In the genomic region with DNA sequence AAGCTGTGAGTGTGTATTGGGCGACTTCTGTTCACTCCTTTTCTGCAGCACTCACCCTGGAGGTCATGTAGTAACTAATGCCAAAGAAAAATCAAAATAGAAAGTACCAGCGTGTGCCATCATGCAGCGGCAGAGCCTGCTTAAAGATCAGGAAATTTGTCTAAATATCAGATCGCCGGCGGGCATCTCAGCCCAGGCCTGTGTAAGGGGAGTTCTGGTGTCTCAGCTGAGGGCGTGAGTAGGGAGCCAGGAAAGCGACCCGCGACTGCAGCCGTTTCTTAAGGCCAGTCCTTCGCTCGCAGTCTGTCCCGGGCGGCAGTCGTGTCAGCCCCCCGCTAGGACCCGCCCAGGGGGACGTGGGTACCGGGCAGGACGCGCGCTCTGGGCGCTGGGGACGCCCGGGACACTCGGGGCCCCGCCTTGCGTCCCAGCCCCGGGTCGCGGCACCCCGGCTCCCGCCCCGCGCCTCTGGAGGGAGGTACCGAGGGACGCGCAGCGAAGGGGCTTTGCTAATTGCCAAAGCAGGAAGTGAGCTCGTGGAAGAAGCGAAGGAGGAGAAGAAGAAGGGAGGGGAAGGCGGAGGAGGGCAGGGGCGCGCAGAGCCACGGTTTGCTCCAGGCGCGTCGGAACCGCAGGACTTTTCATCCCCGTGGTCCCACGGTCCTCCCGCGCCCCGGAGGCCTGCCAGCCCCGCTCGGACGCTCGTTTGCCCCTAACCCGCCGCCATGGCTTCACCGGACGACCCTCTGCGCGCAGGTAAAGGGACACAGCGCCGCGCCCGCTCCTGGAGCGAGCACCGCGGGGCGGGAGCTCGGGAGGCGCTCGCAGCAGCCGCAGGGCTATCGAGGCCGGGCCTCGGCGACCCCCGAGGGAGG, we compare ENCODE assay signal across 8 cellular contexts. TPM values are rescaled to one million over a fixed set of nuclear protein-coding genes. Genes with fewer than 3 reads are reported as not detected.
DNase-seq lines count a peak whose midpoint lies in the region; ATAC-seq, FAIRE-seq and TF ChIP-seq lines count a peak whose summit lies in the region.

No MANE protein-coding gene starts in this region.

- no peak for TF ChIP-seq CTCF in GM12878 (IDR thresholded peaks at IDR 0.05 in 2 of 3, conservative IDR thresholded peaks at IDR 0.05 in 1 of 3; ENCODE audit: control insufficient read depth in 2 of 3, extremely low read depth in 1 of 3, insufficient read depth in 1 of 3, low read depth in 3 of 3, low read length in 3 of 3)

- 6% methylated on average over 77 of the region's 82 CpGs for WGBS in GM12878 (ENCODE audit: insufficient coverage, insufficient replicate concordance, low lambda C conversion rate, missing lambda C conversion rate)

- peak overlapping the region; percentile 90 for H3K4me2 ChIP-seq in GM12878 (ENCODE audit: control insufficient read depth, insufficient read depth)

- no peak overlapping the region for H3K27ac ChIP-seq in GM12878 (ENCODE audit: control insufficient read depth, insufficient read depth)

- no peaks in the 10 kb centered on the region for H3K79me2 ChIP-seq in GM12878 (ENCODE audit: control insufficient read depth, insufficient read depth, low read length)

- SMC1A ChIA-PET in GM12878 (lab: Charles Lee; ENCODE audit: uncharacterized antibody, unreplicated experiment), result interaction anchor here (0.7 to 2.5 kb wide), 10 partner anchors 13 to 285 kb away, joined by 3 to 8 read pairs (median 3); no protein-coding TSS in a partner anchor

- H3K36me3 ChIP-seq in GM12878 (ENCODE audit: control insufficient read depth in 2 of 2, insufficient read depth in 2 of 2, low read length in 1 of 2), result no peaks in the 10 kb centered on the region

- H3K9me3 ChIP-seq in GM12878 (replicated peaks; ENCODE audit: control insufficient read depth, insufficient read depth, low read length), result no peaks in the 10 kb centered on the region

- DNase-seq in ACHN (peak; percentile 6), T follicular helper cell (ENCODE audit: low read depth) (peak; percentile 13), GM12878 (ENCODE audit: low read depth, low spot score) (no peak), iPS-NIHi7 (ENCODE audit: extremely low spot score) (peak; percentile 64), H54 (ENCODE audit: insufficient read length, low spot score) (no peak)
- peak; percentile 21 for DNase-seq in stimulated activated CD4-positive, alpha-beta T cell treated with anti-CD3 and anti-CD28 coated beads, Interleukin-2, amount 100 ng/mL, for 4 hours (ENCODE audit: low read depth)

- H4K20me1 ChIP-seq in GM12878 (ENCODE audit: control insufficient read depth, insufficient read depth), result no peaks in the 10 kb centered on the region

- H2AFZ ChIP-seq in GM12878 (ENCODE audit: control insufficient read depth, low read depth, low read length), result peak overlapping the region; percentile 83

- intact Hi-C loops in GM12878 (cut with micrococcal nuclease; ENCODE audit: unreplicated experiment), result no loop called here

- POLR2A ChIA-PET in GM12878 (lab: Charles Lee), result interaction anchor here (0.6 to 2.2 kb wide), 6 partner anchors 9 to 187 kb away, joined by 3 to 6 read pairs (median 4); no protein-coding TSS in a partner anchor

- BruUV-seq in GM12878 (replicated peaks; lab: Mats Ljungman, UMichigan), result no TSS peak

- no peak for TF ChIP-seq RAD21 in GM12878 (IDR thresholded peaks at IDR 0.05; ENCODE audit: insufficient read depth, low read depth, low read length)

- 0 out of 2 replicates have a peak, but pooled peaks cover 2% of the 10 kb centered on the region for H3K4me1 ChIP-seq in GM12878 (ENCODE audit: control insufficient read depth, insufficient read depth, low read length)

- ATAC-seq in GM18858 (IDR thresholded peaks at IDR 0.05; ENCODE audit: unreplicated experiment), result peak; percentile 44
- ATAC-seq in HG03139 (IDR thresholded peaks at IDR 0.05; ENCODE audit: unreplicated experiment), result peak; percentile 74
- ATAC-seq in GM12878, result peak; percentile 78

- TF ChIP-seq POLR2A in GM12878 (IDR thresholded peaks at IDR 0.05; ENCODE audit: low read depth, low read length) (peak; percentile 56), H54 (IDR thresholded peaks at IDR 0.05; ENCODE audit: low read depth, low read length) (no peak)

- RAD21 ChIA-PET in GM12878 (lab: Charles Lee; ENCODE audit: unreplicated experiment), result interaction anchor here (0.8 to 1.5 kb wide), 5 partner anchors 14 to 627 kb away, joined by 3 to 10 read pairs (median 3); no protein-coding TSS in a partner anchor

- FAIRE-seq in GM12878 (lab: Jason Lieb, UNC) (no peak), H54 (lab: Jason Lieb, UNC) (no peak)

- TF ChIP-seq EP300 in GM12878 (IDR thresholded peaks at IDR 0.05; ENCODE audit: borderline replicate concordance in 1 of 2, control insufficient read depth in 1 of 2, low read depth in 2 of 2, low read length in 2 of 2), result no peak

- peaks cover 0 to 5% of the 10 kb centered on the region in 2 experiments; a peak in 2 of 4 replicates for H3K27me3 ChIP-seq in GM12878 (replicated peaks in 1 of 2; ENCODE audit: control insufficient read depth in 2 of 2, insufficient read depth in 2 of 2, low read length in 1 of 2)

- peak overlapping the region; percentile 57 for H3K4me3 ChIP-seq in GM12878

- H3K9ac ChIP-seq in GM12878 (ENCODE audit: control insufficient read depth, insufficient read depth, low read length), result peak overlapping the region; percentile 63

- in situ Hi-C loops in ACHN (cut with HindIII; ENCODE audit: low pct_ligation_motif_present, low pct_unique_long_range_greater_than_20kb, low sequenced_read_pairs) (no loop called here), GM12878 (cut with MboI) (no loop called here)

- CTCF ChIA-PET in GM12878 (lab: Yijun Ruan, JAX), result interaction anchor here (0.6 to 1.3 kb wide), 5 partner anchors 16 to 108 kb away, joined by 3 to 6 read pairs (median 3); no protein-coding TSS in a partner anchor

TF ChIP-seq in GM12878, 131 proteins besides CTCF, POLR2A, EP300 and RAD21 (continues in another document):
- TF ChIP-seq IRF4 (IDR thresholded peaks at IDR 0.05; ENCODE audit: low read depth, low read length) (no peak), HSF1 (IDR thresholded peaks at IDR 0.05; ENCODE audit: low read depth, low read length) (no peak), IKZF1 (conservative IDR thresholded peaks at IDR 0.05) (peak; percentile 56; the same call in 1 of the 2 replicates), RB1 (IDR thresholded peaks at IDR 0.05; ENCODE audit: borderline replicate concordance) (no peak), NR2F1 (conservative IDR thresholded peaks at IDR 0.05) (no peak), SRF (IDR thresholded peaks at IDR 0.05; ENCODE audit: low read depth in 2 of 2, low read length in 2 of 2) (no peak), MEF2B (IDR thresholded peaks at IDR 0.05; ENCODE audit: partially characterized antibody, poor library complexity, severe bottlenecking) (no peak), CHD1 (IDR thresholded peaks at IDR 0.05; ENCODE audit: low read depth, low read length) (no peak), MXI1 (IDR thresholded peaks at IDR 0.05; ENCODE audit: low read depth, low read length) (no peak), PAX8 (IDR thresholded peaks at IDR 0.05) (no peak), RAD51 (IDR thresholded peaks at IDR 0.05) (no peak), SMAD1 (IDR thresholded peaks at IDR 0.05; ENCODE audit: low read depth, partially characterized antibody) (no peak), CBX5 (IDR thresholded peaks at IDR 0.05; ENCODE audit: low read depth) (no peak), SIN3A (IDR thresholded peaks at IDR 0.05; ENCODE audit: low read depth, low read length) (no peak), HDGF (IDR thresholded peaks at IDR 0.05) (no peak), NBN (IDR thresholded peaks at IDR 0.05) (no peak)
- TF ChIP-seq, protein P1, sequence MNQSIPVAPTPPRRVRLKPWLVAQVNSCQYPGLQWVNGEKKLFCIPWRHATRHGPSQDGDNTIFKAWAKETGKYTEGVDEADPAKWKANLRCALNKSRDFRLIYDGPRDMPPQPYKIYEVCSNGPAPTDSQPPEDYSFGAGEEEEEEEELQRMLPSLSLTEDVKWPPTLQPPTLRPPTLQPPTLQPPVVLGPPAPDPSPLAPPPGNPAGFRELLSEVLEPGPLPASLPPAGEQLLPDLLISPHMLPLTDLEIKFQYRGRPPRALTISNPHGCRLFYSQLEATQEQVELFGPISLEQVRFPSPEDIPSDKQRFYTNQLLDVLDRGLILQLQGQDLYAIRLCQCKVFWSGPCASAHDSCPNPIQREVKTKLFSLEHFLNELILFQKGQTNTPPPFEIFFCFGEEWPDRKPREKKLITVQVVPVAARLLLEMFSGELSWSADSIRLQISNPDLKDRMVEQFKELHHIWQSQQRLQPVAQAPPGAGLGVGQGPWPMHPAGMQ (IDR thresholded peaks at IDR 0.05; ENCODE audit: borderline replicate concordance), result no peak

RNA-seq across cellular contexts. Expression of gene EDARADD, which starts 1.1 kb away (rescaled TPM):
- 1.4 TPM in 2 replicates for total RNA-seq in GM12878 (2013; cell fraction: nucleolus; rRNA removed)
- total RNA-seq in GM12878 (2014; rRNA removed) (4.6 and 6.1 TPM in 2 replicates), GM12878 (2014; rRNA removed; fragmentation: Illumina TruSeq; extraction: Trizol) (3.9 and 4.8 TPM in 2 replicates), GM12878 (2021) (4.8 and 5.8 TPM in 2 replicates)
- 1.7 TPM for polyA plus RNA-seq in GM12878 (2011; ENCODE audit: low read depth)
- polyA plus RNA-seq in GM12878 (2011; rRNA removed) (5.1 and 5.2 TPM in 2 replicates), GM12878 (2014; fragmentation: Illumina TruSeq; extraction: Trizol) (5.0 and 5.8 TPM in 2 replicates), GM12878 (2014; fragmentation: Nextera tagmentation; extraction: Ambion mirVana) (1 to 10 TPM in 1 of 2 experiments, under 1 TPM in 1; 0.58 to 1.6 TPM), GM12878 (2014; rRNA removed) (3.4 and 4.0 TPM in 2 replicates), GM12878 (2016; fragmentation: Nextera tagmentation; extraction: Ambion mirVana) (1 to 10 TPM; 4.3 to 6.0 TPM)
- polyA plus RNA-seq in GM12878 (2011; cell fraction: cytosol; rRNA removed), result 4.3 and 4.4 TPM in 2 replicates
- polyA plus RNA-seq in GM12878 (2011; cell fraction: nucleus; rRNA removed), result 2.3 and 3.6 TPM in 2 replicates
- 1.4 and 1.5 TPM in 2 replicates for polyA plus RNA-seq in GM12878 (2012)
- polyA minus RNA-seq in GM12878 (2011; rRNA and poly(A)+ RNA removed), result 4.6 and 5.9 TPM in 2 replicates
- polyA minus RNA-seq in GM12878 (2011; cell fraction: cytosol; rRNA and poly(A)+ RNA removed), result 1.7 and 2.5 TPM in 2 replicates
- polyA minus RNA-seq in GM12878 (2011; cell fraction: nucleus; rRNA and poly(A)+ RNA removed), result 1.9 and 2.3 TPM in 2 replicates

Comparison
In these comparisons a context has a peak if more than half of its experiments do, and no peak if none do; other contexts are left out.
1. DNase-seq: peak in ACHN (single experiment), T follicular helper cell (single experiment), iPS-NIHi7 (single experiment) and stimulated activated CD4-positive, alpha-beta T cell treated with anti-CD3 and anti-CD28 coated beads, Interleukin-2, amount 100 ng/mL, for 4 hours (single experiment); none in GM12878 (single experiment) and H54 (single experiment).
2. Peak in every context shown above with its lines, with median percentiles within 50 percentile points of each other: ATAC-seq.